33 cellular contexts compared by ENCODE assay signal in the genomic region with DNA sequence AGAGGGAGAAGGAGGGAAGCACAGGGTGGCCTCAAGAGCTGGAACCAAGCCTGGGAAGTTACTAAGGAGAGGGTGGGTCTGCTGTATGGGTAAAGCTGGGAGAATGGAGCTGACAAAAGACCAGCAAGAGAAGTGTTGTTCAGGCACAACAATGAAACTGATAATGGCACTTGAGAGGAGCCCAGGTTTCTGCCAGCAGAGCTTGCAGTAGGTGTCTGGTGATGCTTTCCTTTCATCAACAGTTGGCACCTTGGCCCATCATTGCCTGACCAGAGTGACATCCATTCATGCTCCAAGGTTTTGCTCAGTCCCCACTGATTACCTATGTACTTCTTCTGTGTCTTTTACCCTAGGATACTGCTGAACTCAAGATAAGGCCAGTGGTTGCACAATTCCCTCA.
DNase-seq lines count a peak whose midpoint lies in the region; ATAC-seq, FAIRE-seq and TF ChIP-seq lines count a peak whose summit lies in the region.
"Had no signal": no experiment of that assay in that cellular context is flagged by ENCODE, and none has a peak within 500 bp of the region (broad histone marks: within the 10 kb centered on the region; RNA-seq: fewer than 3 reads in every experiment).

No MANE protein-coding gene starts in this region.

- no peaks in the 10 kb centered on the region for H3K27me3 Mint-ChIP-seq in T-cell
- H3K27me3 Mint-ChIP-seq in glutamatergic neuron (ENCODE audit: unreplicated experiment) = peaks cover 2% of the 10 kb centered on the region
- H3K27me3 Mint-ChIP-seq: activated naive CD8-positive, alpha-beta T cell treated with anti-CD3 and anti-CD28 coated beads, Interleukin-2, amount 10 ng/mL, durations not matched to agents 7 days and 5 days had no signal

- H3K36me3 ChIP-seq in thymus (ENCODE audit: control insufficient read depth, insufficient read depth) (no peaks in the 10 kb centered on the region), pancreas (no peaks in the 10 kb centered on the region), uterus (no peaks in the 10 kb centered on the region)
- H3K36me3 ChIP-seq: ascending aorta, cardiac muscle cell, esophagus squamous epithelium, heart right ventricle, ovary, transverse colon had no signal

- intact Hi-C loops in left ventricle myocardium superior (cut with micrococcal nuclease) (no loop called here), cardiac septum (cut with DNase I) (no loop called here), pancreas (cut with DNase I) (no loop called here), uterus (cut with DNase I; ENCODE audit: low total_unique reads) (no loop called here)

- H3K36me3 Mint-ChIP-seq in T-cell (peaks cover 3% of the 10 kb centered on the region), glutamatergic neuron (ENCODE audit: unreplicated experiment) (peaks cover 22% of the 10 kb centered on the region)

- H3K4me1 Mint-ChIP-seq in T-cell (peaks cover 48 to 56% (median 52%) of the 10 kb centered on the region in 3 donors), glutamatergic neuron (ENCODE audit: low read depth, unreplicated experiment) (peaks cover 27% of the 10 kb centered on the region)

- H3K4me3 ChIP-seq in thymus (ENCODE audit: low read length) = no peak overlapping the region
- H3K4me3 ChIP-seq in pancreas = no peak overlapping the region
- H3K4me3 ChIP-seq in uterus = no peak overlapping the region
- H3K4me3 ChIP-seq: ascending aorta, cardiac muscle cell, coronary artery, esophagus squamous epithelium, GM23248, heart right ventricle, lung, ovary, smooth muscle cell, transverse colon had no signal

- H3K27me3 ChIP-seq in thymus (ENCODE audit: control insufficient read depth, insufficient read depth) (no peaks in the 10 kb centered on the region), pancreas (no peaks in the 10 kb centered on the region), uterus (no peaks in the 10 kb centered on the region)
- H3K27me3 ChIP-seq: ascending aorta, cardiac muscle cell, ovary, transverse colon had no signal

- CTCF ChIA-PET in T-cell (lab: Charles Lee) = interaction anchor here in 1 of 2 donors (0.7 kb wide), 1 partner anchor 42 kb away, joined by 3 read pairs; no protein-coding TSS in a partner anchor

- H3K4me1 ChIP-seq in thymus (ENCODE audit: control insufficient read depth, insufficient read depth, low read length) (peaks cover 50% of the 10 kb centered on the region), pancreas (peaks cover 0 to 8% (median 5%) of the 10 kb centered on the region in 3 donors), uterus (no peaks in the 10 kb centered on the region)
- H3K4me1 ChIP-seq: ascending aorta, esophagus squamous epithelium, transverse colon had no signal

- H3K9me3 ChIP-seq in thymus (ENCODE audit: control insufficient read depth) = no peaks in the 10 kb centered on the region
- H3K9me3 ChIP-seq in pancreas = no peaks in the 10 kb centered on the region
- no peaks in the 10 kb centered on the region for H3K9me3 ChIP-seq in uterus
- H3K9me3 ChIP-seq: ascending aorta, esophagus squamous epithelium, ovary, transverse colon had no signal

- H3K27ac ChIP-seq in thymus (ENCODE audit: low read depth) = peak overlapping the region; percentile 3
- no peak overlapping the region for H3K27ac ChIP-seq in pancreas
- H3K27ac ChIP-seq in uterus = no peak overlapping the region
- H3K27ac ChIP-seq: ascending aorta, cardiac muscle cell, coronary artery, esophagus squamous epithelium, GM23248, ovary, transverse colon had no signal

- H3K9me3 Mint-ChIP-seq in T-cell (peaks cover 0 to 10% (median 5%) of the 10 kb centered on the region in 3 donors), glutamatergic neuron (ENCODE audit: unreplicated experiment) (peaks cover 2% of the 10 kb centered on the region)

- no peak for TF ChIP-seq POLR2A in uterus (IDR thresholded peaks at IDR 0.05)

- no peak for DNase-seq in left ventricle myocardium superior
- DNase-seq in cardiac septum (ENCODE audit: low spot score) = no peak
- no peak for DNase-seq in T-cell
- no peak for DNase-seq in glutamatergic neuron
- no peak for DNase-seq in GM19238 (ENCODE audit: insufficient read length, low spot score)
- no peak for DNase-seq in pancreas
- no peak for DNase-seq in uterus
- DNase-seq: activated CD4-positive, alpha-beta T cell treated with anti-CD3 and anti-CD28 coated beads for 48 hours; activated effector memory CD4-positive, alpha-beta T cell treated with Interleukin-2 at 50 U/mL for 16 hours; activated naive CD8-positive, alpha-beta T cell treated with anti-CD3 and anti-CD28 coated beads, Interleukin-2, amount 10 ng/mL, durations not matched to agents 7 days and 5 days; activated T-cell treated with anti-CD3 and anti-CD28 coated beads, Interleukin-2, amount 50 U/mL, for 1 hour; Caco-2; DMS53; esophagus squamous epithelium; foreskin melanocyte; GM23248; heart right ventricle; NCI-H1417 treated with DMSO at 0.1 percent for 48 hours; NCI-H2081; NCI-H345; NCI-H69; nephron progenitor cell; ovary; SHP77 treated with DMSO at 0.1 percent for 48 hours; transverse colon had no signal

- no peak for FAIRE-seq in pancreas (lab: Jason Lieb, UNC)

- peak; percentile 55 for ATAC-seq in left ventricle myocardium superior
- no peak for ATAC-seq in T-cell (replicated peaks in 1 of 4)
- ATAC-seq in pancreas = no peak
- ATAC-seq: Panc1 had no signal

- no peak overlapping the region for H3K4me3 Mint-ChIP-seq in T-cell
- no peak overlapping the region for H3K4me3 Mint-ChIP-seq in glutamatergic neuron (ENCODE audit: unreplicated experiment)
- H3K4me3 Mint-ChIP-seq: activated naive CD8-positive, alpha-beta T cell treated with anti-CD3 and anti-CD28 coated beads, Interleukin-2, amount 10 ng/mL, durations not matched to agents 7 days and 5 days; nephron progenitor cell; T-helper 2 cell treated with Interferon-gamma antibody and Interleukin-4, amounts not matched to agents 5 μg/mL and 100 μg/mL, for 36 hours had no signal

- TF ChIP-seq CTCF in glutamatergic neuron (IDR thresholded peaks at IDR 0.05; ENCODE audit: partially characterized antibody, unreplicated experiment) (no peak), pancreas (IDR thresholded peaks at IDR 0.05) (no peak), uterus (IDR thresholded peaks at IDR 0.05) (no peak)

- peak overlapping the region; percentile 59 to 78 for H3K27ac Mint-ChIP-seq in T-cell
- H3K27ac Mint-ChIP-seq in glutamatergic neuron (ENCODE audit: unreplicated experiment) = peak overlapping the region; percentile 63
- H3K27ac Mint-ChIP-seq: activated naive CD8-positive, alpha-beta T cell treated with anti-CD3 and anti-CD28 coated beads, Interleukin-2, amount 10 ng/mL, durations not matched to agents 7 days and 5 days; nephron progenitor cell; T-helper 2 cell treated with Interferon-gamma antibody and Interleukin-4, amounts not matched to agents 5 μg/mL and 100 μg/mL, for 36 hours had no signal

- POLR2A ChIA-PET in T-cell (lab: Charles Lee) = no interaction called here
